8 cellular contexts compared by ENCODE assay signal in genomic region chr1:36306902-36307456, GRCh38. TPM values are rescaled to one million over a fixed set of nuclear protein-coding genes. Genes with fewer than 3 reads are reported as not detected.
DNase-seq lines count a peak whose midpoint lies in the region; ATAC-seq and TF ChIP-seq lines count a peak whose summit lies in the region.

No MANE protein-coding gene starts in this region.

- ATAC-seq in GM21723 (IDR thresholded peaks at IDR 0.05; ENCODE audit: unreplicated experiment): peak; percentile 94

- H3K4me3 Mint-ChIP-seq in neural progenitor cell: peak overlapping the region; percentile 91

- peaks cover 22% of the 10 kb centered on the region for H4K20me1 ChIP-seq in neural progenitor cell (ENCODE audit: low read depth)

- H3K9ac ChIP-seq in neural progenitor cell (no peak overlapping the region), stomach smooth muscle (ENCODE audit: low read length in 2 of 2) (peak overlapping the region; percentile 50 to 69)

- H3K27ac ChIP-seq in KOPT-K1 (ENCODE audit: low read depth, low read length, poor library complexity, severe bottlenecking): peak overlapping the region; percentile 33
- no peak overlapping the region for H3K27ac ChIP-seq in neural progenitor cell
- no peak overlapping the region for H3K27ac ChIP-seq in stomach smooth muscle (ENCODE audit: low read length)

- peaks cover 2% of the 10 kb centered on the region for H3K27me3 Mint-ChIP-seq in neural progenitor cell (ENCODE audit: insufficient read depth, low read depth)

- peak overlapping the region; percentile 87 for H2AFZ ChIP-seq in neural progenitor cell (replicated peaks)

- peaks cover 27% of the 10 kb centered on the region for H3F3A ChIP-seq in neural progenitor cell (ENCODE audit: low read depth)

- no peak overlapping the region for H3K27ac Mint-ChIP-seq in neural progenitor cell

- peaks cover 12% of the 10 kb centered on the region for H3K36me3 Mint-ChIP-seq in neural progenitor cell

- no peaks in the 10 kb centered on the region for H3K9me3 ChIP-seq in KOPT-K1 (ENCODE audit: insufficient read depth, low read length, poor library complexity, severe bottlenecking)
- no peaks in the 10 kb centered on the region for H3K9me3 ChIP-seq in neural progenitor cell (ENCODE audit: low read depth)
- H3K9me3 ChIP-seq in stomach smooth muscle (ENCODE audit: control insufficient read depth in 2 of 2, low read length in 2 of 2): no peaks in the 10 kb centered on the region

- H3K9me3 Mint-ChIP-seq in neural progenitor cell: no peaks in the 10 kb centered on the region

- DNase-seq in DMS79 (lab: John Stamatoyannopoulos, UW) (peak; percentile 84), RKO (ENCODE audit: low spot score) (peak; percentile 96), foreskin fibroblast (peak; percentile 94 to 98), neural progenitor cell (ENCODE audit: low spot score) (peak; percentile 99)
- DNase-seq in activated effector memory CD4-positive, alpha-beta T cell treated with Interleukin-2 at 50 U/mL for 16 hours: peak; percentile 92

- H3K4me3 ChIP-seq in foreskin fibroblast (ENCODE audit: low read depth in 1 of 2, low read length in 2 of 2): peak overlapping the region; percentile 59 to 78
- H3K4me3 ChIP-seq in neural progenitor cell: peak overlapping the region; percentile 80
- peak overlapping the region; percentile 83 to 91 for H3K4me3 ChIP-seq in stomach smooth muscle (ENCODE audit: low read length in 2 of 2)

- no peaks in the 10 kb centered on the region for H3K27me3 ChIP-seq in neural progenitor cell
- H3K27me3 ChIP-seq in stomach smooth muscle (ENCODE audit: control insufficient read depth in 1 of 2, insufficient read depth in 2 of 2, low read length in 2 of 2): no peaks in the 10 kb centered on the region

- H3K4me1 Mint-ChIP-seq in neural progenitor cell: peaks cover 16% of the 10 kb centered on the region

- H3K36me3 ChIP-seq in KOPT-K1 (ENCODE audit: insufficient read depth, low read length) (peaks cover 41% of the 10 kb centered on the region), neural progenitor cell (no peaks in the 10 kb centered on the region), stomach smooth muscle (ENCODE audit: control insufficient read depth in 2 of 2, insufficient read depth in 2 of 2, low read length in 2 of 2) (peaks cover 8 to 16% of the 10 kb centered on the region in 2 donors)

- H3K79me2 ChIP-seq in neural progenitor cell (ENCODE audit: low read depth): peaks cover 6% of the 10 kb centered on the region

- peak overlapping the region; percentile 91 for H3K4me2 ChIP-seq in neural progenitor cell

- peaks cover 11% of the 10 kb centered on the region for H3K4me1 ChIP-seq in neural progenitor cell
- peaks cover 16% of the 10 kb centered on the region for H3K4me1 ChIP-seq in stomach smooth muscle (ENCODE audit: control insufficient read depth, insufficient read depth, low read length)

- TF ChIP-seq CTCF in foreskin fibroblast (IDR thresholded peaks at IDR 0.05; ENCODE audit: low read depth, low read length) (no peak), neural progenitor cell (IDR thresholded peaks at IDR 0.05) (no peak)

RNA-seq across cellular contexts. Expression of gene SH3D21, which starts 0.8 kb away (rescaled TPM):
- 6.1 and 15.1 TPM in 2 replicates for total RNA-seq in neural progenitor cell (ENCODE audit: low replicate concordance)

RNA-seq across cellular contexts. Expression of gene EVA1B, which starts 16.5 kb away (rescaled TPM):
- total RNA-seq in neural progenitor cell (ENCODE audit: low replicate concordance): 3.1 and 14.7 TPM in 2 replicates
